18 cellular contexts compared by ENCODE assay signal in the genomic region with DNA sequence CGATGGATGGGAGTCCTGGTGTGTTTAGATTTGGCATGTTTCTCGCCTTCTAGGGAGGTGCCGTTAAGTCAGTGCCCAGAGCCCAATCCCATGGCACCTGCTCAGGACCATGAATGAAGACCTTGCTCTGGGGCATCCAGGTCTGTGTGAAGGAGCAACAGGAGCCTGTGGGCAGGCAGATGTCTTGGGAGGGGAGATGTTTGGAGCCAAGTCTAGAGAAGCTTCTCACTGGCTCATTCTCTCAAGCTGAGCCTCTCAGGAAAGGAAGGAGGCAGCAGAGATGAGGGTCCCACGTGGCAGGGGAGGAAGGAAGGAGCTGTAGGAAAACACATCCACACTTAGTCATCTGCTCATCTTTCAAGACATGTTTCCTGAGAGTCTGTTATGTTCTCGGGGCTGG. TPM values are rescaled to one million over a fixed set of nuclear protein-coding genes. Genes with fewer than 3 reads are reported as not detected.
"Had no signal": no experiment of that assay in that cellular context is flagged by ENCODE, and none has a peak within 500 bp of the region (broad histone marks: within the 10 kb centered on the region; RNA-seq: fewer than 3 reads in every experiment).

No MANE protein-coding gene starts in this region.

- H3K4me1 Mint-ChIP-seq: brain, natural killer cell had no signal

- DNase-seq: activated CD4-positive, alpha-beta T cell treated with anti-CD3 and anti-CD28 coated beads, Interleukin-2, amount 50 U/mL, for 48 hours; activated CD8-positive, alpha-beta memory T cell treated with anti-CD3 and anti-CD28 coated beads, Interleukin-2, amount 50 U/mL, for 4 hours; activated naive CD4-positive, alpha-beta T cell treated with Interleukin-2 at 50 U/mL for 16 hours; amygdala; cortex of kidney; natural killer cell; nucleus accumbens; sigmoid colon; stimulated activated CD4-positive, alpha-beta T cell treated with anti-CD3 and anti-CD28 coated beads, Interleukin-2, amount 100 ng/mL, for 24 hours; stimulated activated naive CD8-positive, alpha-beta T cell treated with anti-CD3 and anti-CD28 coated beads, Interleukin-15, Interleukin-2, amounts not matched to agents 100 U/mL and 50 U/mL, for 24 hours had no signal

- H3K36me3 Mint-ChIP-seq: brain, natural killer cell had no signal

- H3K9me3 Mint-ChIP-seq: activated T-helper 1 cell treated with anti-CD3 and anti-CD28 coated beads, Interleukin-12 subunit alpha, Interleukin-12 subunit beta, Interleukin-2, Interleukin-4 antibody, amounts not matched to agents 30 ng/mL and 10 ng/mL and 1 ng/mL, durations not matched to agents 14 hours and 24 hours and 36 hours; central memory CD8-positive, alpha-beta T cell; natural killer cell had no signal

- H3K4me3 Mint-ChIP-seq: activated T-helper 1 cell treated with anti-CD3 and anti-CD28 coated beads, Interleukin-12 subunit alpha, Interleukin-12 subunit beta, Interleukin-2, Interleukin-4 antibody, amounts not matched to agents 30 ng/mL and 10 ng/mL and 1 ng/mL, durations not matched to agents 14 hours and 24 hours and 36 hours; brain; central memory CD8-positive, alpha-beta T cell; natural killer cell had no signal

- H3K27ac Mint-ChIP-seq: activated T-helper 1 cell treated with anti-CD3 and anti-CD28 coated beads, Interleukin-12 subunit alpha, Interleukin-12 subunit beta, Interleukin-2, Interleukin-4 antibody, amounts not matched to agents 30 ng/mL and 10 ng/mL and 1 ng/mL, durations not matched to agents 14 hours and 24 hours and 36 hours; brain; natural killer cell had no signal

- ATAC-seq: activated CD4-positive, CD25-positive, alpha-beta regulatory T cell treated with anti-CD3 and anti-CD28 coated beads, Interleukin-2, amount 50 U/mL, for 24 hours; esophagus mucosa; natural killer cell; stimulated activated naive CD8-positive, alpha-beta T cell treated with anti-CD3 and anti-CD28 coated beads, Interleukin-15, Interleukin-2, amounts not matched to agents 100 U/mL and 50 U/mL, for 24 hours had no signal

- H3K27me3 Mint-ChIP-seq: central memory CD8-positive, alpha-beta T cell had no signal

RNA-seq across cellular contexts. Expression of a gene that starts 9.5 kb away (rescaled TPM):
- total RNA-seq: fibroblast of villous mesenchyme had no signal

RNA-seq across cellular contexts. Expression of a gene that starts 28.3 kb away (rescaled TPM):
- total RNA-seq: fibroblast of villous mesenchyme, lung microvascular endothelial cell, pulmonary artery endothelial cell had no signal
